In genomic region chr12:14185441-14186192, GRCh38 we compare ENCODE assay signal across 8 cellular contexts.
DNase-seq lines count a peak whose midpoint lies in the region; ATAC-seq, FAIRE-seq and TF ChIP-seq lines count a peak whose summit lies in the region.

No MANE protein-coding gene starts in this region.

- no peaks in the 10 kb centered on the region for H3K9me3 ChIP-seq in A673 (ENCODE audit: low read depth, low read length, poor library complexity, severe bottlenecking)
- no peaks in the 10 kb centered on the region for H3K9me3 ChIP-seq in HEK293 (ENCODE audit: control insufficient read depth, insufficient read depth, low read depth, low read length)
- no peaks in the 10 kb centered on the region for H3K9me3 ChIP-seq in PC-3 (ENCODE audit: low read length)

- POLR2A ChIA-PET in A673 (lab: Charles Lee; ENCODE audit: low non-redundant PET) (interaction anchor here (0.6 kb wide), 1 partner anchor 581 kb away, joined by 4 read pairs; no protein-coding TSS in a partner anchor), HEK293 (lab: Yijun Ruan, JAX) (interaction anchor here (0.5 kb wide), 1 partner anchor 482 kb away, joined by 3 read pairs; no protein-coding TSS in a partner anchor), PC-3 (lab: Charles Lee; ENCODE audit: unreplicated experiment) (no interaction called here)

- no peaks in the 10 kb centered on the region for H3K79me2 ChIP-seq in PC-3 (ENCODE audit: low read length)

- no peaks in the 10 kb centered on the region for H3K4me1 ChIP-seq in A673 (ENCODE audit: insufficient read depth, low read length, poor library complexity, severe bottlenecking)
- H3K4me1 ChIP-seq in HEK293 (ENCODE audit: control insufficient read depth, insufficient read depth, low read length), result no peaks in the 10 kb centered on the region
- no peaks in the 10 kb centered on the region for H3K4me1 ChIP-seq in PC-3 (ENCODE audit: insufficient read depth, low read length)

- peak overlapping the region; percentile 23; the same call in 1 of the 2 replicates for H3K4me2 ChIP-seq in PC-3 (ENCODE audit: low read length)

- no peaks in the 10 kb centered on the region for H4K20me1 ChIP-seq in PC-3 (ENCODE audit: low read length)

- no peaks in the 10 kb centered on the region for H3K9me2 ChIP-seq in PC-3 (replicated peaks; ENCODE audit: low read length)

- DNase-seq in A673 (ENCODE audit: low spot score), result peak; percentile 83
- peak; percentile 63 for DNase-seq in PC-3
- no peak for DNase-seq in coronary artery (ENCODE audit: low spot score)
- peak; percentile 59 for DNase-seq in midbrain (lab: John Stamatoyannopoulos, UW)
- DNase-seq in UCSD-AML1 (lab: John Stamatoyannopoulos, UW; ENCODE audit: unreplicated experiment), result no peak

- BruUV-seq in A673 (replicated peaks; lab: Mats Ljungman, UMichigan), result no TSS peak
- BruUV-seq in PC-3 (replicated peaks; lab: Mats Ljungman, UMichigan), result no TSS peak

- H3K27ac ChIP-seq in A673 (ENCODE audit: low read depth, low read length, poor library complexity, severe bottlenecking), result no peak overlapping the region
- no peak overlapping the region for H3K27ac ChIP-seq in HEK293 (ENCODE audit: extremely low read depth, low read depth, low read length)
- no peak overlapping the region for H3K27ac ChIP-seq in PC-3 (ENCODE audit: low read length)
- H3K27ac ChIP-seq in coronary artery, result no peak overlapping the region

- intact Hi-C loops in A673 (cut with micrococcal nuclease; ENCODE audit: unreplicated experiment), result no loop called here
- intact Hi-C loops in PC-3 (cut with micrococcal nuclease), result loop anchor here (1.0 to 5.0 kb wide), 3 partner anchors 52 to 479 kb away; partner anchors contain the start of gene ATF7IP

- peak; percentile 85 for TF ChIP-seq CTCF in A673 (conservative IDR thresholded peaks at IDR 0.05; ENCODE audit: low read depth, low read length)
- peak; percentile 43; the same call in 1 of the 2 replicates for TF ChIP-seq CTCF in HEK293 (tag by site-specific recombination; IDR thresholded peaks at IDR 0.05)
- TF ChIP-seq CTCF in LNCAP (IDR thresholded peaks at IDR 0.05), result peak; percentile 90
- TF ChIP-seq CTCF in PC-3 (conservative IDR thresholded peaks at IDR 0.05; ENCODE audit: low read depth, low read length), result peak; percentile 74
- peak; percentile 37 for TF ChIP-seq CTCF in coronary artery (IDR thresholded peaks at IDR 0.05)

- no peaks in the 10 kb centered on the region for H3K27me3 ChIP-seq in A673 (replicated peaks; ENCODE audit: insufficient read depth, low read depth, low read length, poor library complexity)
- no peaks in the 10 kb centered on the region for H3K27me3 ChIP-seq in PC-3 (ENCODE audit: low read length)

- peak; percentile 76 for ATAC-seq in PC-3

- H3K4me3 ChIP-seq in A673 (ENCODE audit: low read depth, low read length, poor library complexity, severe bottlenecking) (no peak overlapping the region), HEK293 (ENCODE audit: low read depth, low read length) (no peak overlapping the region), PC-3 (ENCODE audit: low read length) (no peak overlapping the region), coronary artery (no peak overlapping the region)

- H3K36me3 ChIP-seq in A673 (ENCODE audit: insufficient read depth, low read length, poor library complexity, severe bottlenecking) (no peaks in the 10 kb centered on the region), HEK293 (ENCODE audit: control insufficient read depth in 2 of 2, insufficient read depth in 1 of 2, low read length in 2 of 2) (no peaks in the 10 kb centered on the region), PC-3 (ENCODE audit: low read depth, low read length) (no peaks in the 10 kb centered on the region)

- no peak overlapping the region for H3K9ac ChIP-seq in PC-3 (ENCODE audit: low read length)

- H2AFZ ChIP-seq in PC-3 (ENCODE audit: low read length), result peak overlapping the region; percentile 39; the same call in 1 of the 2 replicates

- CTCF ChIA-PET in A673 (lab: Charles Lee) (interaction anchor here (0.5 to 0.9 kb wide), 4 partner anchors 14 to 207 kb away, joined by 3 to 5 read pairs (median 4); no protein-coding TSS in a partner anchor), HEK293 (lab: Yijun Ruan, JAX) (interaction anchor here (0.5 to 3.6 kb wide), 38 partner anchors 10 to 1501 kb away, joined by 3 to 16 read pairs (median 4); no protein-coding TSS in a partner anchor), PC-3 (lab: Charles Lee) (interaction anchor here (0.6 kb wide), 1 partner anchor 244 kb away, joined by 3 read pairs; no protein-coding TSS in a partner anchor)

- H3F3A ChIP-seq in PC-3 (ENCODE audit: low read length, unreplicated experiment), result no peaks in the 10 kb centered on the region

- peak; percentile 68 for FAIRE-seq in G401.6 (lab: Jason Lieb, UNC)

TF ChIP-seq in HEK293, 187 proteins besides CTCF, POLR2A, EP300 and RAD21:
- TF ChIP-seq ZNF155 (tag by site-specific recombination; IDR thresholded peaks at IDR 0.05) (no peak), ZNF654 (tag by site-specific recombination; IDR thresholded peaks at IDR 0.05; ENCODE audit: low read depth) (peak; percentile 71), FEZF1 (tag by site-specific recombination; IDR thresholded peaks at IDR 0.05) (no peak), ZNF660 (tag by site-specific recombination; IDR thresholded peaks at IDR 0.05) (0 out of 2 replicates have a peak, but pooled peaks have one; percentile 17), ZNF585B (tag by site-specific recombination; IDR thresholded peaks at IDR 0.05) (no peak), ZBTB6 (tag by site-specific recombination; IDR thresholded peaks at IDR 0.05) (peak; percentile 84; the same call in 1 of the 2 replicates), ZNF23 (tag by site-specific recombination; IDR thresholded peaks at IDR 0.05; ENCODE audit: borderline replicate concordance) (no peak), ZNF571 (tag by site-specific recombination; IDR thresholded peaks at IDR 0.05) (no peak), ZNF394 (tag by site-specific recombination; IDR thresholded peaks at IDR 0.05; ENCODE audit: borderline replicate concordance) (no peak), ZNF843 (tag by site-specific recombination; IDR thresholded peaks at IDR 0.05) (no peak), ZNF140 (tag by site-specific recombination; IDR thresholded peaks at IDR 0.05) (peak; percentile 51; the same call in 1 of the 2 replicates), PRDM1 (tag by site-specific recombination; IDR thresholded peaks at IDR 0.05) (no peak), REPIN1 (tag by site-specific recombination; IDR thresholded peaks at IDR 0.05; ENCODE audit: low read depth) (no peak), ZNF16 (tag by site-specific recombination; IDR thresholded peaks at IDR 0.05; ENCODE audit: low read depth) (no peak), ZNF280C (tag by site-specific recombination; IDR thresholded peaks at IDR 0.05) (no peak)

Comparison
In these comparisons a context has a peak if more than half of its experiments do, and no peak if none do; other contexts are left out.
1. DNase-seq: peak in A673 (single experiment), PC-3 (single experiment) and midbrain (single experiment); none in coronary artery (single experiment) and UCSD-AML1 (single experiment).
2. CTCF ChIP-seq: peak in every context shown above with its lines; median percentile 90 in LNCAP; 85 in A673; 74 in PC-3; 43 in HEK293; 37 in coronary artery.